ENCODE assay signal across 1 cellular context in genomic region chr18:47175895-47176575, GRCh38.
TF ChIP-seq lines count a peak whose summit lies in the region.

IER3IP1 (minus strand) TSS chr18:47176364; CDS start chr18:47176277, 87 bp downstream.

TF ChIP-seq in WTC11, 78 proteins besides CTCF, POLR2A, EP300 and RAD21 (continued from another document):
- TF ChIP-seq AFF4 (CRISPR knock-in tag; IDR thresholded peaks at IDR 0.05; ENCODE audit: borderline replicate concordance) = no peak
- TF ChIP-seq SMAD3 (CRISPR knock-in tag; IDR thresholded peaks at IDR 0.05; ENCODE audit: borderline replicate concordance) = 0 out of 2 replicates have a peak, but pooled peaks have one; percentile 16
- TF ChIP-seq ZNF138 (CRISPR knock-in tag; conservative IDR thresholded peaks at IDR 0.05) = no peak
- TF ChIP-seq ZNF423 (CRISPR knock-in tag; IDR thresholded peaks at IDR 0.05) = no peak
- no peak for TF ChIP-seq ATF1 (CRISPR knock-in tag; IDR thresholded peaks at IDR 0.05)
- no peak for TF ChIP-seq ATF2 (CRISPR knock-in tag; IDR thresholded peaks at IDR 0.05; ENCODE audit: borderline replicate concordance, low read depth)
- TF ChIP-seq ZNF281 (CRISPR knock-in tag; IDR thresholded peaks at IDR 0.05) = no peak
- TF ChIP-seq NR1H2 (CRISPR knock-in tag; IDR thresholded peaks at IDR 0.05) = no peak
- TF ChIP-seq ZNF532 (CRISPR knock-in tag; IDR thresholded peaks at IDR 0.05; ENCODE audit: borderline replicate concordance) = no peak
- peak; percentile 44 for TF ChIP-seq USF2 (CRISPR knock-in tag; IDR thresholded peaks at IDR 0.05)
- no peak for TF ChIP-seq NR2C2 (CRISPR knock-in tag; IDR thresholded peaks at IDR 0.05)
- no peak for TF ChIP-seq CBFB (CRISPR knock-in tag; IDR thresholded peaks at IDR 0.05; ENCODE audit: low read depth)
- no peak for TF ChIP-seq SOX15 (CRISPR knock-in tag; IDR thresholded peaks at IDR 0.05)
- TF ChIP-seq FOXK1 (CRISPR knock-in tag; IDR thresholded peaks at IDR 0.05) = no peak
- no peak for TF ChIP-seq GRHL2 (CRISPR knock-in tag; IDR thresholded peaks at IDR 0.05; ENCODE audit: insufficient replicate concordance, severe bottlenecking)
- TF ChIP-seq TP53 (CRISPR knock-in tag; IDR thresholded peaks at IDR 0.05) = no peak
- no peak for TF ChIP-seq ZSCAN18 (CRISPR knock-in tag; IDR thresholded peaks at IDR 0.05)
- no peak for TF ChIP-seq MLX (CRISPR knock-in tag; IDR thresholded peaks at IDR 0.05)
- peak; percentile 82 for TF ChIP-seq SP1 (CRISPR knock-in tag; conservative IDR thresholded peaks at IDR 0.05)
- no peak for TF ChIP-seq JAZF1 (CRISPR knock-in tag; IDR thresholded peaks at IDR 0.05)
- TF ChIP-seq FOXP1 (CRISPR knock-in tag; IDR thresholded peaks at IDR 0.05; ENCODE audit: borderline replicate concordance) = no peak; the same call in 1 of the 2 replicates
- TF ChIP-seq FOXP4 (CRISPR knock-in tag; IDR thresholded peaks at IDR 0.05) = no peak
- TF ChIP-seq NFATC4 (CRISPR knock-in tag; IDR thresholded peaks at IDR 0.05) = no peak
- TF ChIP-seq IRF1 (CRISPR knock-in tag; IDR thresholded peaks at IDR 0.05) = no peak
- no peak for TF ChIP-seq USF1 (CRISPR knock-in tag; IDR thresholded peaks at IDR 0.05)
